ENCODE assay signal across 1 cellular context in genomic region chr13:98537306-98537705, GRCh38.
TF ChIP-seq lines count a peak whose summit lies in the region.

No MANE protein-coding gene starts in this region.

TF ChIP-seq in H1, 55 proteins besides CTCF, POLR2A, EP300 and RAD21:
- TF ChIP-seq HDAC6 (IDR thresholded peaks at IDR 0.05; ENCODE audit: low read depth, low read length), result no peak
- 0 out of 2 replicates have a peak, but pooled peaks have one; percentile 2 for TF ChIP-seq POLR2AphosphoS5 (IDR thresholded peaks at IDR 0.05; ENCODE audit: low read depth, low read length)
